Comparison of ENCODE assay signal across 8 cellular contexts in the genomic region with DNA sequence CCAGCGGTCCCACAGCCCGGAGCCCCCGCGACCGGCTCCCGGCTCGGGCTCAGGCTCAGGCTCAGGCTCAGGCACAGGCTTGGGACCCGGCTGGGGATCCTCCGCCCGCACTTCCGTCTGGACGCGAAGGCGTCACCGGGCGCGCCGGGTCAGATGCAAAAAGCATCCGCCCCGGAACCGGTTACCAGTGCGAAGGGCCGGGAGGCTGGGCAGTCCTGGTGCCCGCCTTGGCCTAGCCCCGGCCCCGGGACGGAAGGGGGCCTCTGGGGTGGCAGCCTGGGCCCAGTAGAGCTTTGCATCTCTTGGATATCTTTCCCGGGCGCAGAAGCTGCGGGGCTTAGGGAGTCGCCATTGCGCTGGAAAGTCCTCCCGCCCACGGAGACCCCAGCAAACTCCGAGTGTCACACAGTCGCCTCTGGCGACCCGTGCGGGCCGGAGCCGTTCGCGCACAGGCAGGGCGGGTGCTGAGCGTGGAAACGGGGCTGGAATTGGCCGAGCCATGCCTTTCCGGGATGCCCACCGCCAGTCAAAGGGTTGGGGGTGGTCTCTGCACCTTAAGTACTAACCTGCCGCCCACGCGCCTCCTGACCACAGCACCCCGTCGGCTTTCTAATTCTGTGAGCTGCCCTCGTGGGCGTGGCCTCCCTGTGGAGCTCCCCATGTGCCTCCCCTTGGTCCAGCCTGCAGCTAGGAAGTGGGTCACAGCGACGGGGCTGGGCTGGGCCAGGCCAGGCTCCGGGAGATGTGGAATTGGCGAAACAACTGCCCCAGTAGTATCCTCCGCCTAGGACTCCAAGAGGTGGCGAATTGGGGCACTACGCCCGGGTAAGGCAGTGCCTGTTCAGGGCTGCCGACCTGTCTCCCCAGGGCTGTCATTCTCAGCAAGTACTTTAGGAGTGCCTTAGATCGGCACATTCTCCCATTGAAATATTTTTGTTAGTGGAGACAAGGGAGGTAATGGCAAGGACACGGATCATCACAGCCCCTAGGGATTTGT. TPM values are rescaled to one million over a fixed set of nuclear protein-coding genes. Genes with fewer than 3 reads are reported as not detected.
DNase-seq lines count a peak whose midpoint lies in the region; ATAC-seq and TF ChIP-seq lines count a peak whose summit lies in the region.

A gene (minus strand): TSS at position 119 of the 997 bp plus-strand sequence. CDS start 129 bp downstream, outside the sequence.

- H3K36me3 ChIP-seq in colonic mucosa = no peaks in the 10 kb centered on the region

- H3K9me3 Mint-ChIP-seq in activated CD4-positive, alpha-beta T cell treated with anti-CD3 and anti-CD28 coated beads, Interleukin-2, amount 10 ng/mL, durations not matched to agents 24 days and 14 days = no peaks in the 10 kb centered on the region

- H3K27me3 ChIP-seq in colonic mucosa = no peaks in the 10 kb centered on the region
- no peaks in the 10 kb centered on the region for H3K27me3 ChIP-seq in layer of hippocampus (ENCODE audit: control insufficient read depth, insufficient read depth, low read length)

- peak within 1 kb of the TSS; percentile 95 for H3K27ac Mint-ChIP-seq in activated CD4-positive, alpha-beta T cell treated with anti-CD3 and anti-CD28 coated beads, Interleukin-2, amount 10 ng/mL, durations not matched to agents 24 days and 14 days

- DNase-seq in Ammon's horn (ENCODE audit: low spot score) (peak; percentile 91), NCI-H446 treated with DMSO at 0.1 percent for 48 hours (lab: John Stamatoyannopoulos, UW) (peak; percentile 47), colonic mucosa (peak; percentile 93)
- peak; percentile 95 for DNase-seq in activated CD4-positive, alpha-beta T cell treated with anti-CD3 and anti-CD28 coated beads, Interleukin-2, amount 10 ng/mL, durations not matched to agents 24 days and 14 days
- peak; percentile 50 to 81 (median 70) for DNase-seq in stimulated activated CD4-positive, alpha-beta T cell treated with anti-CD3 and anti-CD28 coated beads, Interleukin-1b, Interleukin-23, amount 100 ng/mL, for 24 hours (ENCODE audit: low read depth in 4 of 4, low spot score in 1 of 4)

- peaks cover 7% of the 10 kb centered on the region for H3K36me3 Mint-ChIP-seq in activated CD4-positive, alpha-beta T cell treated with anti-CD3 and anti-CD28 coated beads, Interleukin-2, amount 10 ng/mL, durations not matched to agents 24 days and 14 days (ENCODE audit: low read depth)

- H3K4me1 Mint-ChIP-seq in activated CD4-positive, alpha-beta T cell treated with anti-CD3 and anti-CD28 coated beads, Interleukin-2, amount 10 ng/mL, durations not matched to agents 24 days and 14 days = peaks cover 30% of the 10 kb centered on the region

- intact Hi-C loops in activated CD4-positive, alpha-beta T cell treated with anti-CD3 and anti-CD28 coated beads, Interleukin-2, amount 10 ng/mL, durations not matched to agents 24 days and 14 days (cut with micrococcal nuclease) = loop anchor here (1.0 to 10.0 kb wide), 9 partner anchors 39 to 977 kb away; a partner anchor contains a TSS
- intact Hi-C loops in colonic mucosa (cut with DNase I) = loop anchor here (5.0 to 10.0 kb wide), 2 partner anchors 52 to 150 kb away; a partner anchor contains a TSS

- peak within 1 kb of the TSS; percentile 74 for H3K4me3 ChIP-seq in colonic mucosa

- H3K4me3 Mint-ChIP-seq in activated CD4-positive, alpha-beta T cell treated with anti-CD3 and anti-CD28 coated beads, Interleukin-2, amount 10 ng/mL, durations not matched to agents 24 days and 14 days = peak within 1 kb of the TSS; percentile 100

- H3K9ac ChIP-seq in colonic mucosa (ENCODE audit: low read depth in 2 of 2, low read length in 2 of 2) = peak within 1 kb of the TSS; percentile 94 to 95

- peak within 1 kb of the TSS; percentile 98 for H3K27ac ChIP-seq in colonic mucosa
- H3K27ac ChIP-seq in layer of hippocampus (ENCODE audit: low read depth, low read length) = peak within 1 kb of the TSS; percentile 92

- ATAC-seq in GM19023 (IDR thresholded peaks at IDR 0.05; ENCODE audit: unreplicated experiment) (peak; percentile 80), HG03196 (IDR thresholded peaks at IDR 0.05; ENCODE audit: unreplicated experiment) (peak; percentile 77)

- H3K4me1 ChIP-seq in colonic mucosa = peaks cover 8% of the 10 kb centered on the region

- no peaks in the 10 kb centered on the region for H3K27me3 Mint-ChIP-seq in activated CD4-positive, alpha-beta T cell treated with anti-CD3 and anti-CD28 coated beads, Interleukin-2, amount 10 ng/mL, durations not matched to agents 24 days and 14 days

- no peak for TF ChIP-seq CTCF in colonic mucosa (IDR thresholded peaks at IDR 0.05)

- H3K9me3 ChIP-seq in colonic mucosa = no peaks in the 10 kb centered on the region

RNA-seq across cellular contexts. Expression of the gene that starts here (rescaled TPM):
- total RNA-seq in activated CD4-positive, alpha-beta T cell treated with anti-CD3 and anti-CD28 coated beads, Interleukin-2, amount 10 ng/mL, durations not matched to agents 24 days and 14 days = 25.2 and 26.5 TPM in 2 replicates
- 10 to 100 TPM; 55.3 to 69.3 TPM for total RNA-seq in colonic mucosa

Comparison
In these comparisons a context has a peak if more than half of its experiments do, and no peak if none do; other contexts are left out.
1. Peak in every context shown above with its lines: DNase-seq, ATAC-seq, H3K4me3 ChIP-seq and H3K27ac ChIP-seq.